Comparison of ENCODE assay signal across 27 cellular contexts in the genomic region with DNA sequence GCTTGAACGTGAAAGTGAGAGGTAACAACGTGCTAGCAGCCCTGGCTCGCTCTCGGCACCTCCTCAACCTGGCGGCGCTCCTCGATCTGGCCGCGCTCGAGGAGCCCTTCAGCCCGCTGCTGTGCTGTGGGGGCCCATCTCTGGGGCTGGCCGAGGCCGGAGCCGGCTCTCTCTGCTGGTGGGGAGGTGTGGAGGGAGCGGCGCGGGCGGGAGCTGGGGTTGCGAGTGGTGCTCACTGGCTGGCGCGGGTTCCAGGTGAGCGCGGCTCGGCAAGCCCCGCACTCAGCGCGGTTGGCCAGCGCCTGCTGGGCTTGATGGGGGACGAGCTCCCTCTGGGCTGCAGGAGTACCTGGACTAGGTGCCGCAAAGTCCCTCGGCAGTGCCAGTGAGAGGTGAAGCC.
"Had no signal": no experiment of that assay in that cellular context is flagged by ENCODE, and none has a peak within 500 bp of the region (broad histone marks: within the 10 kb centered on the region; RNA-seq: fewer than 3 reads in every experiment).

No MANE protein-coding gene starts in this region.

- ATAC-seq: activated CD4-positive, alpha-beta T cell treated with anti-CD3 and anti-CD28 coated beads for 36 hours; activated CD8-positive, alpha-beta memory T cell treated with anti-CD3 and anti-CD28 coated beads, Interleukin-2, amount 10 ng/mL, durations not matched to agents 7 days and 5 days; activated CD8-positive, alpha-beta T cell treated with anti-CD3 and anti-CD28 coated beads, Interleukin-2, amount 10 ng/mL, durations not matched to agents 7 days and 5 days; activated naive CD8-positive, alpha-beta T cell treated with anti-CD3 and anti-CD28 coated beads, Interleukin-2, amount 50 U/mL, for 24 hours; body of pancreas; effector memory CD8-positive, alpha-beta T cell; foreskin keratinocyte; gastrocnemius medialis had no signal

- H3K4me1 ChIP-seq: adrenal gland, esophagus muscularis mucosa had no signal

- DNase-seq: activated CD4-positive, alpha-beta memory T cell treated with anti-CD3 and anti-CD28 coated beads for 36 hours; activated CD4-positive, alpha-beta T cell treated with anti-CD3 and anti-CD28 coated beads for 36 hours; activated CD4-positive, alpha-beta T cell treated with anti-CD3 and anti-CD28 coated beads, Interleukin-2, amount 10 ng/mL, durations not matched to agents 24 days and 14 days; activated CD4-positive, CD25-positive, alpha-beta regulatory T cell; activated CD4-positive, CD25-positive, alpha-beta regulatory T cell treated with anti-CD3 and anti-CD28 coated beads, Interleukin-2, amount 50 U/mL, for 72 hours; activated CD8-positive, alpha-beta memory T cell treated with anti-CD3 and anti-CD28 coated beads, Interleukin-2, amount 10 ng/mL, durations not matched to agents 7 days and 5 days; activated CD8-positive, alpha-beta memory T cell treated with anti-CD3 and anti-CD28 coated beads, Interleukin-2, amount 50 U/mL, for 4 hours; activated CD8-positive, alpha-beta T cell treated with anti-CD3 and anti-CD28 coated beads, Interleukin-2, amount 10 ng/mL, durations not matched to agents 7 days and 5 days; activated effector memory CD4-positive, alpha-beta T cell treated with anti-CD3 and anti-CD28 coated beads, Interleukin-2, amount 50 U/mL, for 16 hours; activated naive CD4-positive, alpha-beta T cell treated with anti-CD3 and anti-CD28 coated beads for 36 hours; activated naive CD8-positive, alpha-beta T cell treated with anti-CD3 and anti-CD28 coated beads for 36 hours; activated naive CD8-positive, alpha-beta T cell treated with anti-CD3 and anti-CD28 coated beads, Interleukin-2, amount 50 U/mL, for 24 hours; activated T-cell treated with anti-CD3 and anti-CD28 coated beads, Interleukin-2, amount 50 U/mL, for 1 hour; activated T-cell treated with anti-CD3 and anti-CD28 coated beads, Interleukin-2, amount 50 U/mL, for 48 hours; adrenal gland; amygdala; aorta; body of pancreas; caudate nucleus; cortex of kidney; dermis blood vessel endothelial cell; effector CD4-positive, alpha-beta T cell; effector memory CD8-positive, alpha-beta T cell; foreskin keratinocyte; gastrocnemius medialis; T-helper 2 cell had no signal

- H3K27ac ChIP-seq: adrenal gland, esophagus muscularis mucosa, foreskin keratinocyte, gastrocnemius medialis had no signal

- H3K36me3 ChIP-seq: adrenal gland, esophagus muscularis mucosa, gastrocnemius medialis had no signal

- H3K4me3 ChIP-seq: adrenal gland, body of pancreas, esophagus muscularis mucosa, gastrocnemius medialis had no signal

- H3K27me3 ChIP-seq: adrenal gland, body of pancreas, esophagus muscularis mucosa, foreskin keratinocyte, gastrocnemius medialis had no signal

- H3K9me3 ChIP-seq: adrenal gland, body of pancreas, esophagus muscularis mucosa, gastrocnemius medialis had no signal
